11 cellular contexts compared by ENCODE assay signal in genomic region chr13:40639226-40639681, GRCh38. TPM values are rescaled to one million over a fixed set of nuclear protein-coding genes. Genes with fewer than 3 reads are reported as not detected.
DNase-seq lines count a peak whose midpoint lies in the region; ATAC-seq and TF ChIP-seq lines count a peak whose summit lies in the region.
"Had no signal": no experiment of that assay in that cellular context is flagged by ENCODE, and none has a peak within 500 bp of the region (broad histone marks: within the 10 kb centered on the region; RNA-seq: fewer than 3 reads in every experiment).

No MANE protein-coding gene starts in this region.

- no peaks in the 10 kb centered on the region for H3K27me3 Mint-ChIP-seq in nephron progenitor cell (ENCODE audit: low read depth, poor library complexity)

- no peak overlapping the region for H3K9ac ChIP-seq in BLaER1

- H3K27ac ChIP-seq in BLaER1: no peak overlapping the region
- H3K27ac ChIP-seq: hepatocyte had no signal

- H3K4me2 ChIP-seq in BLaER1: peak overlapping the region; percentile 37; the same call in 1 of the 2 replicates
- H3K4me2 ChIP-seq: hepatocyte had no signal

- H4K20me1 ChIP-seq in BLaER1: peaks cover 100% of the 10 kb centered on the region

- DNase-seq in NOMO-1 treated with DMSO at 0.1 percent for 48 hours (lab: John Stamatoyannopoulos, UW; ENCODE audit: unreplicated experiment): peak; percentile 48
- no peak for DNase-seq in nephron progenitor cell
- no peak for DNase-seq in NCI-H69 (lab: John Stamatoyannopoulos, UW)
- DNase-seq in HT-29 (ENCODE audit: low spot score): no peak
- no peak for DNase-seq in NCI-H345 treated with DMSO at 0.1 percent for 48 hours (lab: John Stamatoyannopoulos, UW; ENCODE audit: unreplicated experiment)
- no peak for DNase-seq in DMS 273 (lab: John Stamatoyannopoulos, UW; ENCODE audit: unreplicated experiment)
- DNase-seq: activated effector memory CD4-positive, alpha-beta T cell treated with Interleukin-2 at 50 U/mL for 16 hours; DMS153 had no signal

- H3K27me3 ChIP-seq in BLaER1: no peaks in the 10 kb centered on the region
- H3K27me3 ChIP-seq: hepatocyte had no signal

- peak overlapping the region; percentile 70 for H3K27ac Mint-ChIP-seq in nephron progenitor cell

- H3K4me3 Mint-ChIP-seq in nephron progenitor cell: no peak overlapping the region

- H3K36me3 Mint-ChIP-seq in nephron progenitor cell (ENCODE audit: low read depth): no peaks in the 10 kb centered on the region

- H3K9me3 ChIP-seq in BLaER1: no peaks in the 10 kb centered on the region

- ATAC-seq in esophagus mucosa: peak; percentile 36

- peaks cover 9% of the 10 kb centered on the region for H3K36me3 ChIP-seq in BLaER1

- H3K4me1 ChIP-seq in BLaER1: peaks cover 74% of the 10 kb centered on the region

- H3K4me3 ChIP-seq in BLaER1: no peak overlapping the region
- H3K4me3 ChIP-seq: hepatocyte had no signal

- no peaks in the 10 kb centered on the region for H3K9me3 Mint-ChIP-seq in nephron progenitor cell

- no peak for TF ChIP-seq CTCF in nephron progenitor cell (IDR thresholded peaks at IDR 0.05)

- peaks cover 37% of the 10 kb centered on the region for H3K4me1 Mint-ChIP-seq in nephron progenitor cell

RNA-seq across cellular contexts. Expression of gene FOXO1, which starts 27.2 kb away (rescaled TPM):
- 8.0 TPM for total RNA-seq in esophagus mucosa
- total RNA-seq in HT-29 (2014; rRNA removed; shearing (Covaris generic)): 7.4 and 8.2 TPM in 2 replicates
